ENCODE assay signal across 8 cellular contexts in the genomic region with DNA sequence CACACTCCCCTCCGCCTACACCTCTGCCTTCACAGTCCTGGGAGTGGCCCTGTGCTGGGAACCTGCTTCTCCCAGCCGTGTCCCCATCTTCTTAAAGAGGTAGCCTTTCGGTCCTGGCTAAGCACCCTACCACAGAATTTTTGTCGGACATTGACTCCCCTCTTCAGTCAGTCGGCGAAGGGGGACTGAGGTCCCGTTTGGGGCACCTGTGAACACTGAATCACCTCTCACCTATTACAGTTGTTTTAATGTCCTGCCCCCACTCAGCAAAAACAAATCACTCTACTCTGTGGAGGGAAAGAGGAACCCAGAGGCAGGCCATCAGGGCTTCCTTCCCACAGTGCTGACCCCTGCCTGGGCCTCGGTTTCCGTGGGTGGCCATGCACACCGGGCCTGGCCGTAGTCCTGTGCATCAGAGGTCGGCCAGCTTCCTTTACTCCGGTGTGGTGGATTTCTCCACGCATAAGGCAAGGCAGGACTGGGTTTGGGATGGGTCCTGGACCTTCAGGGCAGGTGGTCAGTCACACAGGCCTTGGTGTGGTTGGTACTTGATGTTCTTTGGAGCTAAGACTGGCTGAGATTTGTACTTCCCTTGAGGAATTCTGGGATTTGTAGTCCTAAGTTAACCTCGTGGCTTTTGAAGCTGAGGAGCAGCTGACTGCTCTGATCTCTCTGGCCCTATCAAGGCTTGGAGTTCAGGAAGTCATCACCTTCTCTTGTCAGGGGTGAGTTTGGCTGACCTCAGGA. TPM values are rescaled to one million over a fixed set of nuclear protein-coding genes. Genes with fewer than 3 reads are reported as not detected.
DNase-seq lines count a peak whose midpoint lies in the region; ATAC-seq and TF ChIP-seq lines count a peak whose summit lies in the region.

No MANE protein-coding gene starts in this region.

- peaks cover 42% of the 10 kb centered on the region for H3K36me3 ChIP-seq in SJSA1
- H3K36me3 ChIP-seq in effector memory CD4-positive, alpha-beta T cell (ENCODE audit: control insufficient read depth, insufficient read depth, low read length): peaks cover 26% of the 10 kb centered on the region
- peaks cover 8 to 29% of the 10 kb centered on the region in 2 donors for H3K36me3 ChIP-seq in lung (ENCODE audit: control insufficient read depth in 2 of 2, insufficient read depth in 2 of 2, low read length in 2 of 2)
- peaks cover 31 to 36% of the 10 kb centered on the region in 2 donors for H3K36me3 ChIP-seq in thyroid gland

- intact Hi-C loops in thyroid gland (cut with DNase I): no loop called here

- H3K9me3 ChIP-seq in SJSA1 (replicated peaks) (no peaks in the 10 kb centered on the region), lung (ENCODE audit: control insufficient read depth in 2 of 2, insufficient read depth in 1 of 2, low read length in 1 of 2) (no peaks in the 10 kb centered on the region), thyroid gland (no peaks in the 10 kb centered on the region)
- H3K9me3 ChIP-seq in effector memory CD4-positive, alpha-beta T cell (ENCODE audit: control insufficient read depth, low read length): no peaks in the 10 kb centered on the region

- H3K27ac ChIP-seq in SJSA1 (peak overlapping the region; percentile 78; the same call in 1 of the 2 replicates), lung (ENCODE audit: low read depth in 1 of 2, low read length in 1 of 2) (peak overlapping the region; percentile 88 to 96), thyroid gland (peak overlapping the region; percentile 91 to 96 (median 91))
- H3K27ac ChIP-seq in effector memory CD4-positive, alpha-beta T cell (ENCODE audit: insufficient read depth, low read length, poor library complexity, severe bottlenecking): peak overlapping the region; percentile 88

- H3K27me3 ChIP-seq in SJSA1 (replicated peaks): no peaks in the 10 kb centered on the region
- H3K27me3 ChIP-seq in effector memory CD4-positive, alpha-beta T cell (replicated peaks; ENCODE audit: control insufficient read depth, insufficient read depth, low read length, poor library complexity, severe bottlenecking): no peaks in the 10 kb centered on the region
- no peaks in the 10 kb centered on the region for H3K27me3 ChIP-seq in lung (ENCODE audit: control insufficient read depth, insufficient read depth)
- no peaks in the 10 kb centered on the region for H3K27me3 ChIP-seq in thyroid gland

- TF ChIP-seq POLR2A in thyroid gland (IDR thresholded peaks at IDR 0.05): no peak

- H3K4me3 ChIP-seq in SJSA1 (peak overlapping the region; percentile 54), lung (peak overlapping the region; percentile 62), thyroid gland (replicated peaks in 1 of 3) (peak overlapping the region; percentile 34 to 73 (median 43))
- peak overlapping the region; percentile 62 for H3K4me3 ChIP-seq in effector memory CD4-positive, alpha-beta T cell (ENCODE audit: insufficient read depth, low read depth, low read length, poor library complexity, severe bottlenecking)

- H3K4me1 ChIP-seq in SJSA1 (replicated peaks) (peaks cover 74% of the 10 kb centered on the region), lung (ENCODE audit: control insufficient read depth in 2 of 2, insufficient read depth in 2 of 2, low read length in 2 of 2) (peaks cover 9 to 31% of the 10 kb centered on the region in 2 donors), thyroid gland (peaks cover 24 to 28% of the 10 kb centered on the region in 2 donors)
- H3K4me1 ChIP-seq in effector memory CD4-positive, alpha-beta T cell (ENCODE audit: control insufficient read depth, insufficient read depth, low read length, poor library complexity, severe bottlenecking): peaks cover 13% of the 10 kb centered on the region

- peak; percentile 28 for DNase-seq in DMS79 (lab: John Stamatoyannopoulos, UW)
- peak in 1 of 2 experiments; percentile 26 for DNase-seq in SJSA1 (ENCODE audit: low read depth in 1 of 2, low spot score in 2 of 2)
- no peak for DNase-seq in effector memory CD4-positive, alpha-beta T cell
- no peak for DNase-seq in lung (ENCODE audit: low spot score)
- DNase-seq in thyroid gland: peak in 1 of 2 donors; percentile 62
- DNase-seq in activated CD4-positive, alpha-beta T cell treated with anti-CD3 and anti-CD28 coated beads for 1 hour: no peak

- TF ChIP-seq CTCF in lung (IDR thresholded peaks at IDR 0.05; ENCODE audit: control extremely low read depth, extremely low read depth) (no peak), thyroid gland (IDR thresholded peaks at IDR 0.05) (no peak)

- ATAC-seq in HG02870 (IDR thresholded peaks at IDR 0.05; ENCODE audit: unreplicated experiment): peak; percentile 22
- peak; percentile 23 for ATAC-seq in lung (ENCODE audit: insufficient read depth, low FRiP score)
- ATAC-seq in HG02973 (IDR thresholded peaks at IDR 0.05; ENCODE audit: unreplicated experiment): no peak

- WGBS in lung, 2 donors: 9 to 13% methylated on average over 15 of the region's 15 CpGs
- WGBS in thyroid gland, 2 donors: 16 to 38% methylated on average over 15 of the region's 15 CpGs

RNA-seq across cellular contexts. Expression of gene FAM131A, which starts 0.7 kb away (rescaled TPM):
- total RNA-seq in SJSA1 (2014; rRNA removed; shearing (Covaris generic)): 13.9 and 14.4 TPM in 2 replicates
- 10 to 100 TPM; 15.8 to 21.4 TPM for total RNA-seq in lung
- polyA plus RNA-seq in lung: 10 to 100 TPM; 12.9 to 15.5 TPM
- 10 to 100 TPM; 19.2 to 35.1 (median 22.5) TPM for total RNA-seq in thyroid gland

RNA-seq across cellular contexts. Expression of gene EIF4G1, which starts 22.3 kb away (rescaled TPM):
- total RNA-seq in SJSA1 (2014; rRNA removed; shearing (Covaris generic)): 250 and 257 TPM in 2 replicates
- 100 to 1,000 TPM; 211 to 419 TPM for total RNA-seq in lung
- polyA plus RNA-seq in lung: 100 to 1,000 TPM; 201 to 241 TPM
- total RNA-seq in thyroid gland: 100 to 1,000 TPM; 206 to 418 (median 348) TPM

RNA-seq across cellular contexts. Expression of gene CLCN2, which starts 24.7 kb away (rescaled TPM):
- 8.8 and 11.6 TPM in 2 replicates for total RNA-seq in SJSA1 (2014; rRNA removed; shearing (Covaris generic))
- total RNA-seq in lung: 1 to 10 TPM; 5.7 to 8.7 TPM
- 1 to 10 TPM; 2.7 to 5.0 TPM for polyA plus RNA-seq in lung
- total RNA-seq in thyroid gland: 1 to 10 TPM; 4.3 to 7.6 (median 5.2) TPM

RNA-seq across cellular contexts. Expression of gene POLR2H, which starts 24.9 kb away (rescaled TPM):
- total RNA-seq in SJSA1 (2014; rRNA removed; shearing (Covaris generic)): 101 and 103 TPM in 2 replicates
- total RNA-seq in lung: 10 to 100 TPM; 46.4 to 71.7 TPM
- 100 to 1,000 TPM in 1 of 2 donors, 10 to 100 TPM in 1; 93.2 to 139 TPM for polyA plus RNA-seq in lung
- total RNA-seq in thyroid gland: 100 to 1,000 TPM in 1 of 4 donors, 10 to 100 TPM in 3; 58.1 to 113 (median 85.6) TPM

RNA-seq across cellular contexts. Expression of gene PSMD2, which starts 37.6 kb away (rescaled TPM):
- total RNA-seq in SJSA1 (2014; rRNA removed; shearing (Covaris generic)): 423 and 627 TPM in 2 replicates
- 100 to 1,000 TPM; 119 to 214 TPM for total RNA-seq in lung
- 100 to 1,000 TPM in 1 of 2 donors, 10 to 100 TPM in 1; 78.7 to 222 TPM for polyA plus RNA-seq in lung
- 100 to 1,000 TPM; 136 to 320 (median 244) TPM for total RNA-seq in thyroid gland
